ENCODE assay signal across 8 cellular contexts in the genomic region with DNA sequence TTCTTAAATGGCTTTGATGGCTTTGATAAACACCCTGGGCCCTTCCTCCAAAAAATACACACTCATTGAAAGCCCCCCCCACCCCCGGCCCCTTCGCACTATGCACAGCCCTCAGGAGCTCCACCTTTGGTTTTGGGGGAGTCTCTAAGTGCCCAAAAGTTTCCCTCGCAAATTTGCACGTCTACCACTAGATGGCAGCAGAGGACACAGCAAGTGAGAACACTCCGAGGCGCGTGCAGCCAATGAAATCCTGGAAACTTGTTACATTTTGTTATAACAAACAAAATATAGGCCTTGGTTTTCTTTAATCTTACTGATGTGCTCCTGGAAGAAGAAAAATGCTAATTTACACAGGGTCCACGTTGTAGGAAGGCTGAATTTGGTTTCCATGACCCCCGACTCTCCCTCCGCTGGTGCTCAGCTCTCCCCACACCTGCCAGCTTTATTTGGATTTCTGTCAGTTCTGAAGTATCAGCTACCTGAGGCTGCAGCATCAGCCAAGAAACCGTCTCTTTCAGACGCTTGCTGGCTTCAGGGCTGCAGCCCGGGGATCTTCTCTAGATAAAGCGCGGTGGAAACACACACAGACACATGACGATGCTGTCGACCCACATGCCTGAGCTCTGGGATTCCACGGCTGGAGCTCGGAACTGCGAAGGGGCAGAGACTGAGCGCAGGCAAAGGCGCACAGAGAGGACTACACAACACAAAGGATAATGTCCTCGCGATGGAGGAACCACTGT.
DNase-seq lines count a peak whose midpoint lies in the region; ATAC-seq and TF ChIP-seq lines count a peak whose summit lies in the region.

No MANE protein-coding gene starts in this region.

- no peaks in the 10 kb centered on the region for H3K4me1 ChIP-seq in mucosa of descending colon (ENCODE audit: low read depth)

- H3K9me3 Mint-ChIP-seq in endothelial cell (ENCODE audit: unreplicated experiment) = no peaks in the 10 kb centered on the region
- H3K9me3 Mint-ChIP-seq in stimulated activated memory B cell treated with anti-CD40 and anti-IgM and Interleukin-4, amounts not matched to agents 10 μg/mL and 1 μg/mL and 100 μg/mL, for 72 hours = no peaks in the 10 kb centered on the region

- no peak overlapping the region for H3K4me3 ChIP-seq in mucosa of descending colon

- H3K9me3 ChIP-seq in mucosa of descending colon = no peaks in the 10 kb centered on the region

- peaks cover 2% of the 10 kb centered on the region for H3K27me3 Mint-ChIP-seq in endothelial cell (ENCODE audit: unreplicated experiment)
- peaks cover 25% of the 10 kb centered on the region for H3K27me3 Mint-ChIP-seq in stimulated activated memory B cell treated with anti-CD40 and anti-IgM and Interleukin-4, amounts not matched to agents 10 μg/mL and 1 μg/mL and 100 μg/mL, for 72 hours

- H3K36me3 Mint-ChIP-seq in endothelial cell (ENCODE audit: low read depth, unreplicated experiment) = peaks cover 5% of the 10 kb centered on the region
- H3K36me3 Mint-ChIP-seq in stimulated activated memory B cell treated with anti-CD40 and anti-IgM and Interleukin-4, amounts not matched to agents 10 μg/mL and 1 μg/mL and 100 μg/mL, for 72 hours = no peaks in the 10 kb centered on the region

- intact Hi-C loops in mucosa of descending colon (cut with DNase I, micrococcal nuclease) = loop anchor here (10.0 kb wide), 2 partner anchors 209 to 369 kb away; no protein-coding TSS in a partner anchor

- TF ChIP-seq CTCF in endothelial cell (IDR thresholded peaks at IDR 0.05; ENCODE audit: unreplicated experiment) = peak; percentile 86
- peak; percentile 73 for TF ChIP-seq CTCF in mucosa of descending colon (IDR thresholded peaks at IDR 0.05)

- no peaks in the 10 kb centered on the region for H3K36me3 ChIP-seq in mucosa of descending colon (ENCODE audit: low read depth)

- ATAC-seq in HG03066 (IDR thresholded peaks at IDR 0.05; ENCODE audit: low read depth, unreplicated experiment) (peak; percentile 80), mucosa of descending colon (peak; percentile 79), GM21717 (IDR thresholded peaks at IDR 0.05; ENCODE audit: unreplicated experiment) (no peak)
- ATAC-seq in stimulated activated memory B cell treated with anti-CD40 and anti-IgM and Interleukin-4, amounts not matched to agents 10 μg/mL and 1 μg/mL and 100 μg/mL, for 72 hours = peak; percentile 57

- H3K27ac Mint-ChIP-seq in endothelial cell (ENCODE audit: unreplicated experiment) = no peak overlapping the region
- no peak overlapping the region for H3K27ac Mint-ChIP-seq in stimulated activated memory B cell treated with anti-CD40 and anti-IgM and Interleukin-4, amounts not matched to agents 10 μg/mL and 1 μg/mL and 100 μg/mL, for 72 hours

- H3K4me1 Mint-ChIP-seq in endothelial cell (ENCODE audit: unreplicated experiment) = peaks cover 4% of the 10 kb centered on the region
- peaks cover 6% of the 10 kb centered on the region for H3K4me1 Mint-ChIP-seq in stimulated activated memory B cell treated with anti-CD40 and anti-IgM and Interleukin-4, amounts not matched to agents 10 μg/mL and 1 μg/mL and 100 μg/mL, for 72 hours

- DNase-seq in Daoy (ENCODE audit: low read depth) = peak; percentile 50
- peak; percentile 83 for DNase-seq in NCI-H748 (lab: John Stamatoyannopoulos, UW; ENCODE audit: unreplicated experiment)
- DNase-seq in activated CD8-positive, alpha-beta memory T cell treated with anti-CD3 and anti-CD28 coated beads for 1 hour (ENCODE audit: extremely low read depth in 1 of 2, low read depth in 1 of 2) = peak; percentile 18 to 39
- peak; percentile 53 for DNase-seq in endothelial cell (ENCODE audit: low spot score)
- DNase-seq in mucosa of descending colon = peak in 2 of 3 donors; percentile 34 to 56

- no peak overlapping the region for H3K4me3 Mint-ChIP-seq in endothelial cell (ENCODE audit: unreplicated experiment)
- H3K4me3 Mint-ChIP-seq in stimulated activated memory B cell treated with anti-CD40 and anti-IgM and Interleukin-4, amounts not matched to agents 10 μg/mL and 1 μg/mL and 100 μg/mL, for 72 hours = no peak overlapping the region

Comparison
In these comparisons a context has a peak if more than half of its experiments do, and no peak if none do; other contexts are left out.
1. DNase-seq: peak in every context shown above with its lines; median percentile 83 in NCI-H748; 53 in endothelial cell; 50 in Daoy; 45 in mucosa of descending colon; 28 in activated CD8-positive, alpha-beta memory T cell treated with anti-CD3 and anti-CD28 coated beads for 1 hour.